Comparison of ENCODE assay signal across 15 cellular contexts in genomic region chr7:117068511-117069155, GRCh38.
DNase-seq lines count a peak whose midpoint lies in the region; FAIRE-seq lines count a peak whose summit lies in the region.
"Had no signal": no experiment of that assay in that cellular context is flagged by ENCODE, and none has a peak within 500 bp of the region (broad histone marks: within the 10 kb centered on the region; RNA-seq: fewer than 3 reads in every experiment).

No MANE protein-coding gene starts in this region.

- DNase-seq in COLO668 (lab: John Stamatoyannopoulos, UW; ENCODE audit: unreplicated experiment): peak; percentile 25
- DNase-seq in NCI-H1105 (lab: John Stamatoyannopoulos, UW): peak; percentile 85
- DNase-seq in NCI-H774 (lab: John Stamatoyannopoulos, UW): peak; percentile 44
- DNase-seq in medulla oblongata (ENCODE audit: extremely low spot score): peak; percentile 55
- no peak for DNase-seq in NK-92 (lab: John Stamatoyannopoulos, UW; ENCODE audit: unreplicated experiment)
- DNase-seq in GM19240 (ENCODE audit: insufficient read length, low spot score): no peak
- DNase-seq in retina: no peak
- no peak for DNase-seq in frontal cortex (ENCODE audit: low spot score in 2 of 2)
- DNase-seq: activated T-cell treated with anti-CD3 and anti-CD28 coated beads for 4 hours; Caco-2; central memory CD4-positive, alpha-beta T cell; islet precursor cell; KBM-7; OCI-M1; stimulated activated naive B cell treated with anti-CD40 and anti-IgM and Interleukin-4, amounts not matched to agents 10 μg/mL and 1 μg/mL and 100 μg/mL, for 72 hours had no signal

- FAIRE-seq in frontal cortex (lab: Jason Lieb, UNC): no peak

Comparison
In these comparisons a context has a peak if more than half of its experiments do, and no peak if none do; other contexts are left out.
1. DNase-seq: peak in COLO668 (single experiment), NCI-H1105 (single experiment), NCI-H774 (single experiment) and medulla oblongata (single experiment); none in NK-92 (single experiment), GM19240 (single experiment), retina (single experiment) and frontal cortex (0 of 2).